In genomic region chr14:73462078-73462715, GRCh38 we compare ENCODE assay signal across 10 cellular contexts. TPM values are rescaled to one million over a fixed set of nuclear protein-coding genes. Genes with fewer than 3 reads are reported as not detected.
DNase-seq lines count a peak whose midpoint lies in the region; ATAC-seq and TF ChIP-seq lines count a peak whose summit lies in the region.
"Had no signal": no experiment of that assay in that cellular context is flagged by ENCODE, and none has a peak within 500 bp of the region (broad histone marks: within the 10 kb centered on the region; RNA-seq: fewer than 3 reads in every experiment).

No MANE protein-coding gene starts in this region.

- H3K36me3 ChIP-seq in SK-N-MC (ENCODE audit: insufficient read depth, low read length) = no peaks in the 10 kb centered on the region
- H3K36me3 ChIP-seq: SJSA1 had no signal

- H3K27ac ChIP-seq in SK-N-MC = peak overlapping the region; percentile 82
- H3K27ac ChIP-seq: SJSA1 had no signal

- peak overlapping the region; percentile 64 for H3K4me3 ChIP-seq in SK-N-MC
- H3K4me3 ChIP-seq: SJSA1 had no signal

- H3K4me3 Mint-ChIP-seq in activated T-cell treated with anti-CD3 and anti-CD28 coated beads, Interleukin-2, amount 50 U/mL, for 72 hours = peak overlapping the region; percentile 7 to 81
- no peak overlapping the region for H3K4me3 Mint-ChIP-seq in progenitor cell of endocrine pancreas (ENCODE audit: low read depth)
- H3K4me3 Mint-ChIP-seq: CD4-positive, CD25-positive, alpha-beta regulatory T cell had no signal

- no peaks in the 10 kb centered on the region for H3K27me3 Mint-ChIP-seq in activated T-cell treated with anti-CD3 and anti-CD28 coated beads, Interleukin-2, amount 50 U/mL, for 72 hours (ENCODE audit: low read depth)
- H3K27me3 Mint-ChIP-seq in progenitor cell of endocrine pancreas = no peaks in the 10 kb centered on the region
- H3K27me3 Mint-ChIP-seq: CD4-positive, CD25-positive, alpha-beta regulatory T cell had no signal

- no peaks in the 10 kb centered on the region for H3K9me3 Mint-ChIP-seq in activated T-cell treated with anti-CD3 and anti-CD28 coated beads, Interleukin-2, amount 50 U/mL, for 72 hours
- H3K9me3 Mint-ChIP-seq in progenitor cell of endocrine pancreas (ENCODE audit: low read depth) = no peaks in the 10 kb centered on the region
- H3K9me3 Mint-ChIP-seq: CD4-positive, CD25-positive, alpha-beta regulatory T cell had no signal

- no peak for TF ChIP-seq CTCF in progenitor cell of endocrine pancreas (IDR thresholded peaks at IDR 0.05; ENCODE audit: unreplicated experiment)

- H3K27ac Mint-ChIP-seq in activated T-cell treated with anti-CD3 and anti-CD28 coated beads, Interleukin-2, amount 50 U/mL, for 72 hours = no peak overlapping the region
- peak overlapping the region; percentile 75 for H3K27ac Mint-ChIP-seq in progenitor cell of endocrine pancreas
- H3K27ac Mint-ChIP-seq: CD4-positive, CD25-positive, alpha-beta regulatory T cell had no signal

- no peak for DNase-seq in activated T-cell treated with anti-CD3 and anti-CD28 coated beads, Interleukin-2, amount 50 U/mL, for 72 hours
- no peak for DNase-seq in activated T-cell treated with anti-CD3 and anti-CD28 coated beads for 4 hours
- DNase-seq in SK-N-MC (ENCODE audit: low read depth, low spot score) = no peak
- DNase-seq in fibroblast of the conjunctiva (ENCODE audit: low read depth) = peak; percentile 72
- no peak for DNase-seq in progenitor cell of endocrine pancreas (ENCODE audit: low spot score, unreplicated experiment)
- DNase-seq: CD4-positive, CD25-positive, alpha-beta regulatory T cell had no signal

- peak overlapping the region; percentile 22 for H3K9ac ChIP-seq in SK-N-MC (ENCODE audit: insufficient read length)

- no peak for ATAC-seq in activated T-cell treated with anti-CD3 and anti-CD28 coated beads, Interleukin-2, amount 50 U/mL, for 72 hours (replicated peaks in 1 of 2)
- ATAC-seq in GM21381 (IDR thresholded peaks at IDR 0.05; ENCODE audit: unreplicated experiment) = no peak
- no peak for ATAC-seq in GM18505 (IDR thresholded peaks at IDR 0.05; ENCODE audit: unreplicated experiment)
- ATAC-seq in HG02840 (IDR thresholded peaks at IDR 0.05; ENCODE audit: low FRiP score, unreplicated experiment) = no peak

- peaks cover 77% of the 10 kb centered on the region for H3K4me1 Mint-ChIP-seq in activated T-cell treated with anti-CD3 and anti-CD28 coated beads, Interleukin-2, amount 50 U/mL, for 72 hours (ENCODE audit: low read depth)
- peaks cover 29% of the 10 kb centered on the region for H3K4me1 Mint-ChIP-seq in progenitor cell of endocrine pancreas (ENCODE audit: low read depth)

- H3K9me3 ChIP-seq in SK-N-MC (ENCODE audit: low read depth, low read length) = no peaks in the 10 kb centered on the region
- H3K9me3 ChIP-seq: SJSA1 had no signal

- no peak for TF ChIP-seq POLR2A in GM18505 (IDR thresholded peaks at IDR 0.05; ENCODE audit: borderline replicate concordance, extremely low read depth, insufficient read depth, insufficient read length)

- H3K36me3 Mint-ChIP-seq in activated T-cell treated with anti-CD3 and anti-CD28 coated beads, Interleukin-2, amount 50 U/mL, for 72 hours (ENCODE audit: insufficient read depth in 2 of 2) = peaks cover 6 to 8% of the 10 kb centered on the region in 2 donors
- no peaks in the 10 kb centered on the region for H3K36me3 Mint-ChIP-seq in progenitor cell of endocrine pancreas (ENCODE audit: insufficient read depth)
- H3K36me3 Mint-ChIP-seq: CD4-positive, CD25-positive, alpha-beta regulatory T cell had no signal

RNA-seq across cellular contexts. Expression of gene NUMB, which starts 3.9 kb away (rescaled TPM):
- total RNA-seq in activated T-cell treated with anti-CD3 and anti-CD28 coated beads, Interleukin-2, amount 50 U/mL, for 72 hours = 10 to 100 TPM; 63.4 to 66.3 TPM
- total RNA-seq in progenitor cell of endocrine pancreas = 88.8 and 92.4 TPM in 2 replicates

RNA-seq across cellular contexts. Expression of gene RIOX1, which starts 28.5 kb away (rescaled TPM):
- total RNA-seq in activated T-cell treated with anti-CD3 and anti-CD28 coated beads, Interleukin-2, amount 50 U/mL, for 72 hours = 10 to 100 TPM; 12.1 to 13.3 TPM
- 15.3 and 16.5 TPM in 2 replicates for total RNA-seq in progenitor cell of endocrine pancreas
